Comparison of ENCODE assay signal across 27 cellular contexts in genomic region chr3:18082551-18083272, GRCh38.
"Had no signal": no experiment of that assay in that cellular context is flagged by ENCODE, and none has a peak within 500 bp of the region (broad histone marks: within the 10 kb centered on the region; RNA-seq: fewer than 3 reads in every experiment).

No MANE protein-coding gene starts in this region.

- H3K4me3 Mint-ChIP-seq: natural killer cell treated with Interleukin-12 subunit alpha and Interleukin-12 subunit beta and Interleukin-15 and Interleukin-18, amount 100 ng/mL, for 72 hours; neural progenitor cell; stimulated activated effector memory CD8-positive, alpha-beta T cell treated with anti-CD3 and anti-CD28 coated beads, Interleukin-12 subunit alpha, Interleukin-12 subunit beta, amount 100 ng/mL, for 72 hours; stimulated activated naive B cell treated with anti-CD40 and anti-IgM and Interleukin-4, amounts not matched to agents 10 μg/mL and 1 μg/mL and 100 μg/mL, for 72 hours; stimulated activated naive CD8-positive, alpha-beta T cell treated with anti-CD3 and anti-CD28 coated beads, Interleukin-15, Interleukin-2, amounts not matched to agents 100 ng/mL and 50 ng/mL, for 24 hours had no signal

- H3K27me3 ChIP-seq: neural progenitor cell, ovary, right lobe of liver, sigmoid colon, stomach, thyroid gland, tibial nerve, upper lobe of left lung, vagina had no signal

- H3K9ac ChIP-seq: neural progenitor cell, parathyroid adenoma had no signal

- DNase-seq: occipital lobe; ovary; posterior cingulate gyrus; psoas muscle; right cardiac atrium; right lobe of liver; sigmoid colon; small intestine; stimulated activated CD4-positive, alpha-beta T cell treated with anti-CD3 and anti-CD28 coated beads, Interleukin-15, amount 100 ng/mL, for 24 hours; stimulated activated CD4-positive, alpha-beta T cell treated with anti-CD3 and anti-CD28 coated beads, Interleukin-2, amount 100 ng/mL, for 24 hours; stimulated activated CD4-positive, alpha-beta T cell treated with anti-CD3 and anti-CD28 coated beads, Interleukin-2, amount 100 ng/mL, for 48 hours; stimulated activated CD4-positive, alpha-beta T cell treated with anti-CD3 and anti-CD28 coated beads, Interleukin-4, amount 100 ng/mL, for 24 hours; stimulated activated naive B cell treated with anti-CD40 and anti-IgM and Interleukin-4, amounts not matched to agents 10 μg/mL and 1 μg/mL and 100 μg/mL, for 72 hours; stimulated activated naive CD4-positive, alpha-beta T cell treated with Interleukin-2 at 50 U/mL for 16 hours; stomach; thyroid gland; trophoblast cell; upper lobe of left lung had no signal

- H3K4me1 Mint-ChIP-seq: neural progenitor cell had no signal

- H3K27ac Mint-ChIP-seq: natural killer cell treated with Interleukin-12 subunit alpha and Interleukin-12 subunit beta and Interleukin-15 and Interleukin-18, amount 100 ng/mL, for 72 hours; neural progenitor cell; progenitor cell of endocrine pancreas; stimulated activated effector memory CD8-positive, alpha-beta T cell treated with anti-CD3 and anti-CD28 coated beads, Interleukin-12 subunit alpha, Interleukin-12 subunit beta, amount 100 ng/mL, for 72 hours; stimulated activated naive B cell treated with anti-CD40 and anti-IgM and Interleukin-4, amounts not matched to agents 10 μg/mL and 1 μg/mL and 100 μg/mL, for 72 hours; stimulated activated naive CD8-positive, alpha-beta T cell treated with anti-CD3 and anti-CD28 coated beads, Interleukin-15, Interleukin-2, amounts not matched to agents 100 ng/mL and 50 ng/mL, for 24 hours had no signal

- H2AFZ ChIP-seq: neural progenitor cell, parathyroid adenoma had no signal

- H3K36me3 Mint-ChIP-seq: natural killer cell treated with Interleukin-12 subunit alpha and Interleukin-12 subunit beta and Interleukin-15 and Interleukin-18, amount 100 ng/mL, for 72 hours; neural progenitor cell; stimulated activated effector memory CD8-positive, alpha-beta T cell treated with anti-CD3 and anti-CD28 coated beads, Interleukin-12 subunit alpha, Interleukin-12 subunit beta, amount 100 ng/mL, for 72 hours; stimulated activated naive B cell treated with anti-CD40 and anti-IgM and Interleukin-4, amounts not matched to agents 10 μg/mL and 1 μg/mL and 100 μg/mL, for 72 hours had no signal

- H3K4me1 ChIP-seq: parathyroid adenoma, psoas muscle, right lobe of liver, sigmoid colon, stomach, thyroid gland, tibial nerve, upper lobe of left lung, vagina had no signal

- H3K9me3 Mint-ChIP-seq: natural killer cell treated with Interleukin-12 subunit alpha and Interleukin-12 subunit beta and Interleukin-15 and Interleukin-18, amount 100 ng/mL, for 72 hours; neural progenitor cell; stimulated activated effector memory CD8-positive, alpha-beta T cell treated with anti-CD3 and anti-CD28 coated beads, Interleukin-12 subunit alpha, Interleukin-12 subunit beta, amount 100 ng/mL, for 72 hours; stimulated activated naive B cell treated with anti-CD40 and anti-IgM and Interleukin-4, amounts not matched to agents 10 μg/mL and 1 μg/mL and 100 μg/mL, for 72 hours; stimulated activated naive CD8-positive, alpha-beta T cell treated with anti-CD3 and anti-CD28 coated beads, Interleukin-15, Interleukin-2, amounts not matched to agents 100 ng/mL and 50 ng/mL, for 24 hours had no signal

- H3K9me3 ChIP-seq: ovary, psoas muscle, right lobe of liver, sigmoid colon, stomach, thoracic aorta, thyroid gland, tibial nerve, upper lobe of left lung, vagina had no signal

- H3K79me2 ChIP-seq: parathyroid adenoma had no signal

- H3K36me3 ChIP-seq: neural progenitor cell, ovary, right lobe of liver, sigmoid colon, stomach, thoracic aorta, thyroid gland, tibial nerve, upper lobe of left lung, vagina had no signal

- H3K4me3 ChIP-seq: neural progenitor cell, ovary, psoas muscle, right lobe of liver, sigmoid colon, stomach, thoracic aorta, thyroid gland, tibial nerve, upper lobe of left lung, vagina had no signal

- H3K4me2 ChIP-seq: neural progenitor cell had no signal

- H3K27ac ChIP-seq: neural progenitor cell, ovary, parathyroid adenoma, psoas muscle, right lobe of liver, sigmoid colon, stomach, thoracic aorta, thyroid gland, tibial nerve, upper lobe of left lung, vagina had no signal

- ATAC-seq: natural killer cell treated with Interleukin-12 subunit alpha and Interleukin-12 subunit beta and Interleukin-15 and Interleukin-18, amount 100 ng/mL, for 72 hours; psoas muscle; right cardiac atrium; right lobe of liver; stimulated activated effector memory CD8-positive, alpha-beta T cell treated with anti-CD3 and anti-CD28 coated beads, Interleukin-12 subunit alpha, Interleukin-12 subunit beta, amount 100 ng/mL, for 72 hours; stimulated activated naive B cell treated with anti-CD40 and anti-IgM and Interleukin-4, amounts not matched to agents 10 μg/mL and 1 μg/mL and 100 μg/mL, for 72 hours had no signal

- H3K27me3 Mint-ChIP-seq: progenitor cell of endocrine pancreas had no signal
